15 cellular contexts compared by ENCODE assay signal in the genomic region with DNA sequence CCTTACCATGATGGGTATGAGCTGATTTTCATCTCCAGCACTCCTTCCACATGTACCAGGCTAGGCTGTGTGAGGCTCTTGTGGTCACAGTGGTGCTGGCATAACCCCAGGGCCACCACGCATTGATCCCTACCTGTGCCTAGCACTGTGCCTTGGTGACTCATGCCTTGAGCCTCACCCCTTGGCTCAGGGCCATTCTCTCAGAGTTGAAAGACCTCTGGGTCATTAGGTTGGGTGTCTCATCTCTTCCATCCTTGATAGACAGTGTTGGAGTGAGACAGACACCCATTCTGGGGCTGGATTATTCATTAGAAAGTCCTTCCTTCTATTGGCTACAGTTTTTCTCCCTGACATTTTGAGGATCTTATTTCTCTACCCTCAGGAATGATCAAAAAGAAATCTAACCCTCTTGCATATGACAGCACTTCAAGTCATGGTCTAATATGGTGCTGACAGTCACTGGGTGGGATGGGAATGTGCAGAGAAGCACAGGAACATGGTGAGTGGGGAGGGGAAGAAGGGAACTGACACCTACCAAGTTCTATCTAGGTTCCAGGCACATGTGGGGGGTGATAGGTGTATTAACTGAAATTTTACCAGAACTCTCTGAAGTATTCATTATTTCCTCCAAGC.
"Had no signal": no experiment of that assay in that cellular context is flagged by ENCODE, and none has a peak within 500 bp of the region (broad histone marks: within the 10 kb centered on the region; RNA-seq: fewer than 3 reads in every experiment).

No MANE protein-coding gene starts in this region.

- H3K4me3 ChIP-seq: esophagus muscularis mucosa, left lung, ovary, tibial nerve had no signal

- H3K9me3 ChIP-seq: esophagus muscularis mucosa, left lung, ovary, tibial nerve had no signal

- ATAC-seq: left lung; stimulated activated memory B cell treated with anti-CD40 and anti-IgM and Interleukin-4, amounts not matched to agents 10 μg/mL and 1 μg/mL and 100 μg/mL, for 72 hours had no signal

- DNase-seq: activated B cell treated with CpG ODN at 0.5 μM for 24 hours; activated CD4-positive, alpha-beta T cell treated with anti-CD3 and anti-CD28 coated beads, Interleukin-2, amount 10 ng/mL, durations not matched to agents 7 days and 5 days; activated naive CD4-positive, alpha-beta T cell treated with anti-CD3 and anti-CD28 coated beads, Interleukin-2, amount 50 U/mL, for 16 hours; activated T-cell treated with anti-CD3 and anti-CD28 coated beads for 4 hours; amygdala; brain microvascular endothelial cell; endodermal cell; glutamatergic neuron; left lung; ovary; retina; stimulated activated CD4-positive, alpha-beta T cell treated with anti-CD3 and anti-CD28 coated beads, Interleukin-1b, Interleukin-23, amount 100 ng/mL, for 48 hours had no signal

- H3K4me1 ChIP-seq: tibial nerve had no signal

- H3K27ac ChIP-seq: brain microvascular endothelial cell, esophagus muscularis mucosa, ovary, tibial nerve had no signal

- H3K36me3 ChIP-seq: brain microvascular endothelial cell, ovary, tibial nerve had no signal

- H3K27me3 ChIP-seq: brain microvascular endothelial cell, esophagus muscularis mucosa, left lung, ovary, tibial nerve had no signal
